12 cellular contexts compared by ENCODE assay signal in genomic region chr3:13379191-13379830, GRCh38. TPM values are rescaled to one million over a fixed set of nuclear protein-coding genes. Genes with fewer than 3 reads are reported as not detected.
DNase-seq lines count a peak whose midpoint lies in the region; ATAC-seq, FAIRE-seq and TF ChIP-seq lines count a peak whose summit lies in the region.
"Had no signal": no experiment of that assay in that cellular context is flagged by ENCODE, and none has a peak within 500 bp of the region (broad histone marks: within the 10 kb centered on the region; RNA-seq: fewer than 3 reads in every experiment).

No MANE protein-coding gene starts in this region.

- no peak overlapping the region for H3K4me3 ChIP-seq in bronchial epithelial cell (ENCODE audit: low read depth, low read length)
- no peak overlapping the region for H3K4me3 ChIP-seq in CD4-positive, alpha-beta memory T cell (ENCODE audit: low read length in 2 of 2)

- H3K4me1 Mint-ChIP-seq in Calu3 (ENCODE audit: low read depth, unreplicated experiment): no peaks in the 10 kb centered on the region
- H3K4me1 Mint-ChIP-seq in CD4-positive, alpha-beta memory T cell: peaks cover 0 to 7% (median 3%) of the 10 kb centered on the region in 4 donors

- CTCF ChIA-PET in Calu3 (lab: Charles Lee): no interaction called here
- CTCF ChIA-PET in CD4-positive, alpha-beta memory T cell (lab: Charles Lee; ENCODE audit: partially characterized antibody): interaction anchor here (1.1 to 1.4 kb wide), 2 partner anchors 10 to 13 kb away, joined by 3 to 4 read pairs; no protein-coding TSS in a partner anchor

- no TSS peak for BruUV-seq in Calu3 (replicated peaks; lab: Mats Ljungman, UMichigan)

- no peak overlapping the region for H3K27ac ChIP-seq in CD4-positive, alpha-beta memory T cell (ENCODE audit: low read depth, low read length)

- no peak for DNase-seq in Right ventricle myocardium superior
- DNase-seq in cardiac septum (ENCODE audit: low spot score): no peak
- peak; percentile 4 for DNase-seq in bronchial epithelial cell (ENCODE audit: low read depth)
- DNase-seq in islet precursor cell: peak; percentile 81
- DNase-seq in GM19239 (ENCODE audit: insufficient read length, low spot score): no peak
- DNase-seq in Calu3: no peak
- no peak for DNase-seq in CD4-positive, alpha-beta memory T cell
- no peak for DNase-seq in GDM1 (lab: John Stamatoyannopoulos, UW)
- DNase-seq: activated naive CD4-positive, alpha-beta T cell treated with Interleukin-2 at 50 U/mL for 16 hours; BE2C; NCI-H510A had no signal

- TF ChIP-seq CTCF in bronchial epithelial cell (IDR thresholded peaks at IDR 0.05; ENCODE audit: insufficient read depth, low read length, severe bottlenecking) (no peak), Calu3 (IDR thresholded peaks at IDR 0.05; ENCODE audit: unreplicated experiment) (no peak)

- no peaks in the 10 kb centered on the region for H3K9me3 ChIP-seq in CD4-positive, alpha-beta memory T cell (ENCODE audit: control insufficient read depth in 1 of 2, low read length in 2 of 2)
- H3K9me3 ChIP-seq: BE2C had no signal

- ATAC-seq in Right ventricle myocardium superior (ENCODE audit: poor library complexity): peak; percentile 61

- intact Hi-C loops in Right ventricle myocardium superior (cut with DNase I) (no loop called here), cardiac septum (cut with DNase I) (no loop called here), Calu3 (cut with micrococcal nuclease; ENCODE audit: unreplicated experiment) (no loop called here)
- intact Hi-C loops in CD4-positive, alpha-beta memory T cell (cut with micrococcal nuclease): no loop called here

- H3K4me3 Mint-ChIP-seq in Calu3 (ENCODE audit: low read depth, unreplicated experiment): no peak overlapping the region
- H3K4me3 Mint-ChIP-seq in CD4-positive, alpha-beta memory T cell: no peak overlapping the region

- POLR2A ChIA-PET in CD4-positive, alpha-beta memory T cell (lab: Charles Lee; ENCODE audit: partially characterized antibody): interaction anchor here (0.9 to 1.9 kb wide), 2 partner anchors 36 to 73 kb away, joined by 3 to 5 read pairs; no protein-coding TSS in a partner anchor

- no peaks in the 10 kb centered on the region for H3K27me3 Mint-ChIP-seq in Calu3 (ENCODE audit: unreplicated experiment)
- no peaks in the 10 kb centered on the region for H3K27me3 Mint-ChIP-seq in CD4-positive, alpha-beta memory T cell

- H3K27ac Mint-ChIP-seq in Calu3 (ENCODE audit: unreplicated experiment): no peak overlapping the region
- H3K27ac Mint-ChIP-seq in CD4-positive, alpha-beta memory T cell: peak overlapping the region in 1 of 7 donors; percentile 54

- no peaks in the 10 kb centered on the region for H3K9me3 Mint-ChIP-seq in Calu3 (ENCODE audit: low read depth, unreplicated experiment)
- no peaks in the 10 kb centered on the region for H3K9me3 Mint-ChIP-seq in CD4-positive, alpha-beta memory T cell

- H3K27me3 ChIP-seq in bronchial epithelial cell (ENCODE audit: control insufficient read depth, insufficient read depth, low read length): no peaks in the 10 kb centered on the region
- no peaks in the 10 kb centered on the region for H3K27me3 ChIP-seq in CD4-positive, alpha-beta memory T cell (ENCODE audit: insufficient read depth, low read length)
- H3K27me3 ChIP-seq: BE2C had no signal

- FAIRE-seq in bronchial epithelial cell (lab: Jason Lieb, UNC): no peak
- no peak for FAIRE-seq in GM19239 (lab: Jason Lieb, UNC)
- FAIRE-seq: TTC549 had no signal

- H3K4me1 ChIP-seq in CD4-positive, alpha-beta memory T cell (ENCODE audit: insufficient read depth, low read length): no peaks in the 10 kb centered on the region
- H3K4me1 ChIP-seq: BE2C had no signal

- peaks cover 6% of the 10 kb centered on the region for H3K36me3 Mint-ChIP-seq in Calu3 (ENCODE audit: insufficient read depth, unreplicated experiment)
- H3K36me3 Mint-ChIP-seq in CD4-positive, alpha-beta memory T cell: peaks cover 35 to 78% of the 10 kb centered on the region in 2 donors

- H3K36me3 ChIP-seq in bronchial epithelial cell (ENCODE audit: control insufficient read depth, insufficient read depth, low read length): no peaks in the 10 kb centered on the region
- H3K36me3 ChIP-seq in CD4-positive, alpha-beta memory T cell (ENCODE audit: insufficient read depth, low read length): peaks cover 87% of the 10 kb centered on the region
- H3K36me3 ChIP-seq: BE2C had no signal

RNA-seq across cellular contexts. Expression of gene NUP210, which starts 40.8 kb away (rescaled TPM):
- 2.7 TPM for total RNA-seq in Right ventricle myocardium superior
- total RNA-seq in cardiac septum: 2.6 TPM
- total RNA-seq in bronchial epithelial cell: under 0.01 TPM in 1 of 2 replicates, not detected in the other
- total RNA-seq in Calu3 (2022): 59.8 and 76.9 TPM in 2 replicates
- 100 to 1,000 TPM; 138 to 149 TPM for total RNA-seq in CD4-positive, alpha-beta memory T cell
- polyA plus RNA-seq in CD4-positive, alpha-beta memory T cell: 10 to 100 TPM; 20.5 to 81.8 TPM

Comparison
In these comparisons a context has a peak if more than half of its experiments do, and no peak if none do; other contexts are left out.
1. DNase-seq: peak in bronchial epithelial cell (single experiment) and islet precursor cell (single experiment); none in Right ventricle myocardium superior (single experiment), cardiac septum (single experiment), GM19239 (single experiment), Calu3 (single experiment), CD4-positive, alpha-beta memory T cell (0 of 5) and GDM1 (single experiment).
2. RNA of gene NUP210, which starts 40.8 kb away (total RNA-seq): 138 to 149 TPM in CD4-positive, alpha-beta memory T cell and 59.8 to 76.9 TPM in Calu3; 2.7 TPM in Right ventricle myocardium superior (single experiment), 2.6 TPM in cardiac septum (single experiment) and under 0.01 TPM in bronchial epithelial cell; every median in the first group is over 10 times any median in the second.